9 cellular contexts compared by ENCODE assay signal in genomic region chr7:17369686-17370426, GRCh38.
DNase-seq lines count a peak whose midpoint lies in the region; ATAC-seq, FAIRE-seq and TF ChIP-seq lines count a peak whose summit lies in the region.
"Had no signal": no experiment of that assay in that cellular context is flagged by ENCODE, and none has a peak within 500 bp of the region (broad histone marks: within the 10 kb centered on the region; RNA-seq: fewer than 3 reads in every experiment).

No MANE protein-coding gene starts in this region.

- H2BK5ac ChIP-seq in mesenchymal stem cell (ENCODE audit: low read depth, low read length, poor library complexity, severe bottlenecking) = no peak overlapping the region

- H3K4me3 ChIP-seq in AG04450 (ENCODE audit: low read depth, low read length) (no peak overlapping the region), cardiac fibroblast (replicated peaks in 1 of 2; ENCODE audit: low read depth in 2 of 2, low read length in 2 of 2) (no peak overlapping the region), mesenchymal stem cell (ENCODE audit: insufficient read depth in 1 of 2, low read depth in 1 of 2, low read length in 2 of 2) (peak overlapping the region in 1 of 2 experiments; percentile 16)
- no peak overlapping the region for H3K4me3 ChIP-seq in CD8-positive, alpha-beta T cell (ENCODE audit: low read depth, low read length)

- peak overlapping the region in 1 of 2 experiments; percentile 47 for H3K23ac ChIP-seq in mesenchymal stem cell (ENCODE audit: low read length in 2 of 2)

- H4K91ac ChIP-seq in mesenchymal stem cell (ENCODE audit: low read length) = peak overlapping the region; percentile 20

- H3K4me1 ChIP-seq in mesenchymal stem cell (ENCODE audit: control insufficient read depth, insufficient read depth, low read depth, low read length) = peaks cover 18% of the 10 kb centered on the region
- no peaks in the 10 kb centered on the region for H3K4me1 ChIP-seq in CD8-positive, alpha-beta T cell (ENCODE audit: insufficient read depth, low read length)

- H3K27me3 ChIP-seq in AG04450 (ENCODE audit: control insufficient read depth, insufficient read depth, low read length) (no peaks in the 10 kb centered on the region), mesenchymal stem cell (ENCODE audit: control insufficient read depth in 1 of 2, insufficient read depth in 1 of 2, low read length in 2 of 2) (no peaks in the 10 kb centered on the region)
- H3K27me3 ChIP-seq in CD8-positive, alpha-beta T cell (ENCODE audit: insufficient read depth, low read length) = no peaks in the 10 kb centered on the region

- peaks cover 3% of the 10 kb centered on the region for H3K4me1 Mint-ChIP-seq in CD8-positive, alpha-beta T cell (ENCODE audit: low read depth)
- H3K4me1 Mint-ChIP-seq: neural crest cell had no signal

- no peaks in the 10 kb centered on the region for H3K36me3 ChIP-seq in mesenchymal stem cell (ENCODE audit: control insufficient read depth in 1 of 2, insufficient read depth in 2 of 2, low read depth in 1 of 2, low read length in 2 of 2)
- H3K36me3 ChIP-seq in CD8-positive, alpha-beta T cell (ENCODE audit: insufficient read depth, low read length) = no peaks in the 10 kb centered on the region

- POLR2A ChIA-PET in AG04450 (lab: Yijun Ruan, JAX) = interaction anchor here (1.0 kb wide), 1 partner anchor 151 kb away, joined by 3 read pairs; no protein-coding TSS in a partner anchor
- POLR2A ChIA-PET in CD8-positive, alpha-beta T cell (lab: Charles Lee) = no interaction called here

- H2BK120ac ChIP-seq in mesenchymal stem cell (ENCODE audit: low read depth, low read length) = peak overlapping the region; percentile 50

- H3K9me3 ChIP-seq in AG04450 (ENCODE audit: control insufficient read depth, insufficient read depth, low read length) = no peaks in the 10 kb centered on the region
- no peaks in the 10 kb centered on the region for H3K9me3 ChIP-seq in mesenchymal stem cell (ENCODE audit: control insufficient read depth, low read length)
- H3K9me3 ChIP-seq in CD8-positive, alpha-beta T cell (ENCODE audit: low read length) = no peaks in the 10 kb centered on the region

- H2BK15ac ChIP-seq in mesenchymal stem cell (ENCODE audit: low read depth, poor library complexity, severe bottlenecking) = no peak overlapping the region

- H3K4ac ChIP-seq in mesenchymal stem cell (ENCODE audit: low read depth in 1 of 2, low read length in 2 of 2) = peak overlapping the region; percentile 15 to 83

- H3K27me3 Mint-ChIP-seq in CD8-positive, alpha-beta T cell (ENCODE audit: low read depth) = no peaks in the 10 kb centered on the region

- intact Hi-C loops in CD8-positive, alpha-beta T cell (cut with DNase I, micrococcal nuclease) = no loop called here

- peaks cover 5% of the 10 kb centered on the region for H3K79me1 ChIP-seq in mesenchymal stem cell (replicated peaks; ENCODE audit: low read length, poor library complexity, severe bottlenecking)

- FAIRE-seq in GM12892 (lab: Jason Lieb, UNC) = no peak

- H3K36me3 Mint-ChIP-seq in CD8-positive, alpha-beta T cell = no peaks in the 10 kb centered on the region

- no peak overlapping the region for H3K4me2 ChIP-seq in mesenchymal stem cell (ENCODE audit: low read length, poor library complexity, severe bottlenecking)

- peak overlapping the region; percentile 75 for H3K9ac ChIP-seq in mesenchymal stem cell (ENCODE audit: low read length)

- peak overlapping the region; percentile 8 for H2AK5ac ChIP-seq in mesenchymal stem cell (ENCODE audit: low read length, severe bottlenecking)

- H4K8ac ChIP-seq in mesenchymal stem cell (ENCODE audit: low read length) = peak overlapping the region; percentile 76

- H3K9me3 Mint-ChIP-seq in CD8-positive, alpha-beta T cell = no peaks in the 10 kb centered on the region
- H3K9me3 Mint-ChIP-seq: neural crest cell had no signal

- no peak overlapping the region for H3K27ac Mint-ChIP-seq in CD8-positive, alpha-beta T cell

- TF ChIP-seq CTCF in AG04450 (IDR thresholded peaks at IDR 0.05; ENCODE audit: low read depth, low read length) = no peak
- no peak for TF ChIP-seq CTCF in cardiac fibroblast (IDR thresholded peaks at IDR 0.05; ENCODE audit: low read depth, low read length)
- TF ChIP-seq CTCF in CD8-positive, alpha-beta T cell (IDR thresholded peaks at IDR 0.05) = no peak

- CTCF ChIA-PET in AG04450 (lab: Charles Lee) = interaction anchor here (1.5 to 2.1 kb wide), 3 partner anchors 67 to 387 kb away, joined by 6 to 10 read pairs (median 6); no protein-coding TSS in a partner anchor
- CTCF ChIA-PET in CD8-positive, alpha-beta T cell (lab: Charles Lee) = no interaction called here

- H3K18ac ChIP-seq in mesenchymal stem cell (ENCODE audit: low read depth in 1 of 2, low read length in 2 of 2) = peak overlapping the region; percentile 75 to 95

- H2AFZ ChIP-seq in mesenchymal stem cell (ENCODE audit: low read depth, low read length) = no peak overlapping the region

- TF ChIP-seq POLR2A in GM12892 (IDR thresholded peaks at IDR 0.05; ENCODE audit: low read depth, low read length) = no peak

- DNase-seq in AG04450 (ENCODE audit: low read depth, low spot score) (peak; percentile 83), M059J (ENCODE audit: low read depth) (peak; percentile 87), cardiac fibroblast (ENCODE audit: low read depth in 2 of 2) (peak; percentile 97 to 98), mesenchymal stem cell (peak; percentile 96), GM12892 (ENCODE audit: insufficient read length) (no peak)
- DNase-seq in CD8-positive, alpha-beta T cell = no peak

- H2BK12ac ChIP-seq in mesenchymal stem cell (ENCODE audit: low read length in 2 of 2) = peak overlapping the region; percentile 67 to 98

- ATAC-seq in CD8-positive, alpha-beta T cell = no peak
- ATAC-seq in HG03280 (IDR thresholded peaks at IDR 0.05; ENCODE audit: unreplicated experiment) (no peak), HG03439 (IDR thresholded peaks at IDR 0.05; ENCODE audit: unreplicated experiment) (no peak)

- H3K4me3 Mint-ChIP-seq in CD8-positive, alpha-beta T cell = no peak overlapping the region
- H3K4me3 Mint-ChIP-seq: neural crest cell had no signal

- 73% methylated on average over 8 of the region's 8 CpGs for WGBS in mesenchymal stem cell

- H3K27ac ChIP-seq in AG04450 (ENCODE audit: low read depth, low read length) = peak overlapping the region; percentile 89
- peak overlapping the region; percentile 2 for H3K27ac ChIP-seq in mesenchymal stem cell (ENCODE audit: low read length, poor library complexity, severe bottlenecking)
- no peak overlapping the region for H3K27ac ChIP-seq in CD8-positive, alpha-beta T cell (ENCODE audit: low read depth, low read length)

- peak overlapping the region in 1 of 2 experiments; percentile 30 for H3K14ac ChIP-seq in mesenchymal stem cell (ENCODE audit: low read length in 2 of 2)

Comparison
In these comparisons a context has a peak if more than half of its experiments do, and no peak if none do; other contexts are left out.
1. DNase-seq: peak in AG04450 (single experiment), M059J (single experiment), cardiac fibroblast (2 of 2) and mesenchymal stem cell (single experiment); none in CD8-positive, alpha-beta T cell (0 of 7) and GM12892 (single experiment).